1 cellular context compared by ENCODE assay signal in the genomic region with DNA sequence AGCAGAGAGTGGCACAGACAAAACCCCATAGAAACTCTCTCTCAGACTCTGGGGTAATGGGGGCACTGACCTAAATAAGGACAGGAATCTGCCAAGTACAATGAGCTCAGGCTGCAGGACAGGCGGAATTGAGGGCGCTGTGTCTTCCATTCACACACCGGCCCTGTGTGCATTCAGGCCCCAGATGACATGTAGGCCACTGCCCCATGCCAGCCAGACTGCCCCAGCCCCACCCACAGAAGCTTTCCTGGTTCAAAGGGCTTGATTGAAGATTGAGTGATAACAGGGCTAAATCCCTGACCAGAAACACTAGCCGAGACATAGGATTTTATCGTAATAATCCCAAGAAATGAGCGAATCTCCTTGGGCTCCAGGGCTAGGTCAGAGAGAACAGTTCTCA.
TF ChIP-seq lines count a peak whose summit lies in the region.

No MANE protein-coding gene starts in this region.

TF ChIP-seq in IMR-90, 13 proteins besides CTCF, POLR2A, EP300 and RAD21 (continued from another document):
- TF ChIP-seq, protein P1, sequence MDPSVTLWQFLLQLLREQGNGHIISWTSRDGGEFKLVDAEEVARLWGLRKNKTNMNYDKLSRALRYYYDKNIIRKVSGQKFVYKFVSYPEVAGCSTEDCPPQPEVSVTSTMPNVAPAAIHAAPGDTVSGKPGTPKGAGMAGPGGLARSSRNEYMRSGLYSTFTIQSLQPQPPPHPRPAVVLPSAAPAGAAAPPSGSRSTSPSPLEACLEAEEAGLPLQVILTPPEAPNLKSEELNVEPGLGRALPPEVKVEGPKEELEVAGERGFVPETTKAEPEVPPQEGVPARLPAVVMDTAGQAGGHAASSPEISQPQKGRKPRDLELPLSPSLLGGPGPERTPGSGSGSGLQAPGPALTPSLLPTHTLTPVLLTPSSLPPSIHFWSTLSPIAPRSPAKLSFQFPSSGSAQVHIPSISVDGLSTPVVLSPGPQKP (IDR thresholded peaks at IDR 0.05; ENCODE audit: borderline replicate concordance, low read depth, low read length): no peak
- TF ChIP-seq NFE2L2 (IDR thresholded peaks at IDR 0.05; ENCODE audit: low read depth, low read length) (no peak), MXI1 (IDR thresholded peaks at IDR 0.05; ENCODE audit: borderline replicate concordance, low read depth, low read length) (no peak), RCOR1 (IDR thresholded peaks at IDR 0.05; ENCODE audit: insufficient replicate concordance, low read length) (no peak), MAFK (IDR thresholded peaks at IDR 0.05; ENCODE audit: low read depth, low read length) (no peak), FOS (IDR thresholded peaks at IDR 0.05; ENCODE audit: low read depth, low read length) (no peak)
